ENCODE assay signal across 8 cellular contexts in genomic region chr10:68562666-68563522, GRCh38. TPM values are rescaled to one million over a fixed set of nuclear protein-coding genes. Genes with fewer than 3 reads are reported as not detected.
DNase-seq lines count a peak whose midpoint lies in the region; ATAC-seq and TF ChIP-seq lines count a peak whose summit lies in the region.

No MANE protein-coding gene starts in this region.

- H3K27ac Mint-ChIP-seq in stimulated activated naive CD8-positive, alpha-beta T cell treated with anti-CD3 and anti-CD28 coated beads, Interleukin-15, amount 100 ng/mL, for 72 hours = no peak overlapping the region

- H3K9me3 Mint-ChIP-seq in stimulated activated naive CD8-positive, alpha-beta T cell treated with anti-CD3 and anti-CD28 coated beads, Interleukin-15, amount 100 ng/mL, for 72 hours = no peaks in the 10 kb centered on the region

- H3K27me3 Mint-ChIP-seq in stimulated activated naive CD8-positive, alpha-beta T cell treated with anti-CD3 and anti-CD28 coated beads, Interleukin-15, amount 100 ng/mL, for 72 hours = peaks cover 81% of the 10 kb centered on the region

- H3K4me3 Mint-ChIP-seq in stimulated activated naive CD8-positive, alpha-beta T cell treated with anti-CD3 and anti-CD28 coated beads, Interleukin-15, amount 100 ng/mL, for 72 hours = peak overlapping the region; percentile 65 to 66

- no peak for DNase-seq in stimulated activated naive CD8-positive, alpha-beta T cell treated with anti-CD3 and anti-CD28 coated beads, Interleukin-15, amount 100 ng/mL, for 72 hours
- DNase-seq in stimulated activated naive CD8-positive, alpha-beta T cell treated with anti-CD3 and anti-CD28 coated beads, Interleukin-15, Interleukin-2, amounts not matched to agents 100 U/mL and 50 U/mL, for 24 hours = no peak
- DNase-seq in iPS-NIHi7 (ENCODE audit: extremely low spot score) (peak; percentile 62), DMS 273 treated with DMSO at 0.1 percent for 48 hours (lab: John Stamatoyannopoulos, UW) (no peak), ACHN (no peak), mesenteric fat pad (ENCODE audit: low spot score) (no peak)

- H3K4me1 Mint-ChIP-seq in stimulated activated naive CD8-positive, alpha-beta T cell treated with anti-CD3 and anti-CD28 coated beads, Interleukin-15, amount 100 ng/mL, for 72 hours = peaks cover 33% of the 10 kb centered on the region

- no peak for TF ChIP-seq CTCF in WI38 (IDR thresholded peaks at IDR 0.05; ENCODE audit: low read depth, low read length)

- ATAC-seq in stimulated activated naive CD8-positive, alpha-beta T cell treated with anti-CD3 and anti-CD28 coated beads, Interleukin-15, amount 100 ng/mL, for 72 hours = no peak
- ATAC-seq in stimulated activated naive CD8-positive, alpha-beta T cell treated with anti-CD3 and anti-CD28 coated beads, Interleukin-15, Interleukin-2, amounts not matched to agents 100 U/mL and 50 U/mL, for 24 hours = no peak
- ATAC-seq in HG03039 (IDR thresholded peaks at IDR 0.05; ENCODE audit: unreplicated experiment) = no peak

- H3K4me3 ChIP-seq in WI38 (ENCODE audit: low read depth, low read length) = peak overlapping the region; percentile 80

- in situ Hi-C loops in ACHN (cut with HindIII; ENCODE audit: low pct_ligation_motif_present, low pct_unique_long_range_greater_than_20kb, low sequenced_read_pairs) = no loop called here

RNA-seq across cellular contexts. Expression of gene TET1, which starts 2.8 kb away (rescaled TPM):
- total RNA-seq in mesenteric fat pad = 5.7 TPM

RNA-seq across cellular contexts. Expression of gene SLC25A16, which starts 35.6 kb away (rescaled TPM):
- total RNA-seq in mesenteric fat pad = 59.5 TPM
